13 cellular contexts compared by ENCODE assay signal in genomic region chr2:191643425-191643824, GRCh38.
"Had no signal": no experiment of that assay in that cellular context is flagged by ENCODE, and none has a peak within 500 bp of the region (broad histone marks: within the 10 kb centered on the region; RNA-seq: fewer than 3 reads in every experiment).

No MANE protein-coding gene starts in this region.

- H3K4me3 ChIP-seq: body of pancreas, ovary had no signal

- ATAC-seq: activated naive CD4-positive, alpha-beta T cell treated with anti-CD3 and anti-CD28 coated beads, Interleukin-2, amount 50 U/mL, for 72 hours; body of pancreas; effector memory CD8-positive, alpha-beta T cell; left cardiac atrium; stimulated activated naive CD8-positive, alpha-beta T cell treated with anti-CD3 and anti-CD28 coated beads, Interleukin-15, Interleukin-2, amounts not matched to agents 100 U/mL and 50 U/mL, for 24 hours; T-helper 17 cell had no signal

- H3K36me3 ChIP-seq: ovary had no signal

- DNase-seq: activated effector memory CD4-positive, alpha-beta T cell treated with Interleukin-2 at 50 U/mL for 16 hours; activated T-cell treated with anti-CD3 and anti-CD28 coated beads, Interleukin-2, amount 50 U/mL, for 1 hour; amniotic stem cell; body of pancreas; central memory CD4-positive, alpha-beta T cell; effector memory CD8-positive, alpha-beta T cell; left cardiac atrium; ovary; stimulated activated CD4-positive, alpha-beta T cell treated with anti-CD3 and anti-CD28 coated beads, Interleukin-4, amount 100 ng/mL, for 1 hour; stimulated activated CD8-positive, alpha-beta memory T cell treated with anti-CD3 and anti-CD28 coated beads, Interleukin-4, amount 100 ng/mL, for 48 hours; stimulated activated naive CD8-positive, alpha-beta T cell treated with anti-CD3 and anti-CD28 coated beads, Interleukin-15, Interleukin-2, amounts not matched to agents 100 U/mL and 50 U/mL, for 24 hours; T-helper 17 cell had no signal

- H3K27ac ChIP-seq: body of pancreas, ovary had no signal

- H3K27me3 ChIP-seq: body of pancreas, ovary had no signal

- H3K9me3 ChIP-seq: body of pancreas, ovary had no signal
